In genomic region chr22:38032681-38033521, GRCh38 we compare ENCODE assay signal across 9 cellular contexts. TPM values are rescaled to one million over a fixed set of nuclear protein-coding genes. Genes with fewer than 3 reads are reported as not detected.
A peak's percentile ranks its signal among the peaks of the same experiment; 100 is the strongest.
DNase-seq lines count a peak whose midpoint lies in the region; ATAC-seq and TF ChIP-seq lines count a peak whose summit lies in the region.
"Had no signal": no experiment of that assay in that cellular context is flagged by ENCODE, and none has a peak within 500 bp of the region (broad histone marks: within the 10 kb centered on the region; RNA-seq: fewer than 3 reads in every experiment).

No MANE protein-coding gene starts in this region.

- H3K9me3 ChIP-seq in tibial nerve: no peaks in the 10 kb centered on the region

- no peak overlapping the region for H3K4me3 Mint-ChIP-seq in natural killer cell treated with Interleukin-12 subunit alpha and Interleukin-12 subunit beta and Interleukin-15 and Interleukin-18, amount 100 ng/mL, for 72 hours
- H3K4me3 Mint-ChIP-seq: activated T-cell treated with anti-CD3 and anti-CD28 coated beads, Interleukin-2, amount 50 U/mL, for 24 hours had no signal

- no peaks in the 10 kb centered on the region for H3K36me3 Mint-ChIP-seq in natural killer cell treated with Interleukin-12 subunit alpha and Interleukin-12 subunit beta and Interleukin-15 and Interleukin-18, amount 100 ng/mL, for 72 hours

- no peak overlapping the region for H3K4me3 ChIP-seq in tibial nerve

- ATAC-seq in natural killer cell treated with Interleukin-12 subunit alpha and Interleukin-12 subunit beta and Interleukin-15 and Interleukin-18, amount 100 ng/mL, for 72 hours: no peak

- WGBS in tibial nerve, 2 donors: 50 to 57% methylated on average over 13 to 18 of the region's 19 CpGs

- POLR2A ChIA-PET in HEK293T (lab: Yijun Ruan, JAX): interaction anchor here (0.9 to 1.0 kb wide), 2 partner anchors 79 to 228 kb away, joined by 3 to 5 read pairs; partner anchors contain the start of genes C22orf23 and POLR2F

- peak in 1 of 2 donors; percentile 17 for TF ChIP-seq POLR2A in tibial nerve (IDR thresholded peaks at IDR 0.05)

- TF ChIP-seq CTCF in tibial nerve (IDR thresholded peaks at IDR 0.05): no peak

- H3K4me1 Mint-ChIP-seq in natural killer cell treated with Interleukin-12 subunit alpha and Interleukin-12 subunit beta and Interleukin-15 and Interleukin-18, amount 100 ng/mL, for 72 hours (ENCODE audit: low read depth in 2 of 2): peaks cover 0 to 4% of the 10 kb centered on the region in 2 donors

- H3K36me3 ChIP-seq in tibial nerve: no peaks in the 10 kb centered on the region

- peaks cover 0 to 100% (median 67%) of the 10 kb centered on the region in 4 donors for H3K4me1 ChIP-seq in tibial nerve

- H3K27ac ChIP-seq in tibial nerve: peak overlapping the region; percentile 79 to 96 (median 86)

- TF ChIP-seq EP300 in tibial nerve (IDR thresholded peaks at IDR 0.05): peak in 1 of 2 donors; percentile 78

- CTCF ChIA-PET in HEK293T (lab: Yijun Ruan, JAX): interaction anchor here (0.6 to 2.9 kb wide), 4 partner anchors 19 to 372 kb away, joined by 3 to 10 read pairs (median 6); no protein-coding TSS in a partner anchor

- no peaks in the 10 kb centered on the region for H3K9me3 Mint-ChIP-seq in natural killer cell treated with Interleukin-12 subunit alpha and Interleukin-12 subunit beta and Interleukin-15 and Interleukin-18, amount 100 ng/mL, for 72 hours
- H3K9me3 Mint-ChIP-seq: activated T-cell treated with anti-CD3 and anti-CD28 coated beads, Interleukin-2, amount 50 U/mL, for 24 hours had no signal

- H3K27me3 ChIP-seq in tibial nerve: no peaks in the 10 kb centered on the region

- H3K27ac Mint-ChIP-seq in natural killer cell treated with Interleukin-12 subunit alpha and Interleukin-12 subunit beta and Interleukin-15 and Interleukin-18, amount 100 ng/mL, for 72 hours: no peak overlapping the region
- H3K27ac Mint-ChIP-seq: activated T-cell treated with anti-CD3 and anti-CD28 coated beads, Interleukin-2, amount 50 U/mL, for 24 hours had no signal

- H3K27me3 Mint-ChIP-seq in natural killer cell treated with Interleukin-12 subunit alpha and Interleukin-12 subunit beta and Interleukin-15 and Interleukin-18, amount 100 ng/mL, for 72 hours: no peaks in the 10 kb centered on the region
- H3K27me3 Mint-ChIP-seq: activated T-cell treated with anti-CD3 and anti-CD28 coated beads, Interleukin-2, amount 50 U/mL, for 24 hours had no signal

- DNase-seq in HEK293T (ENCODE audit: extremely low spot score) (no peak), SW480 (ENCODE audit: low spot score) (peak; percentile 11), glomerular visceral epithelial cell (ENCODE audit: extremely low spot score) (peak; percentile 69), tibial nerve (ENCODE audit: low spot score in 2 of 2) (peak; percentile 61 to 86), NAMALWA (ENCODE audit: low spot score) (no peak)
- no peak for DNase-seq in natural killer cell treated with Interleukin-12 subunit alpha and Interleukin-12 subunit beta and Interleukin-15 and Interleukin-18, amount 100 ng/mL, for 72 hours (ENCODE audit: low spot score)
- DNase-seq in activated CD4-positive, CD25-positive, alpha-beta regulatory T cell treated with anti-CD3 and anti-CD28 coated beads, Interleukin-2, amount 50 U/mL, for 72 hours: no peak
- DNase-seq: activated T-cell treated with anti-CD3 and anti-CD28 coated beads, Interleukin-2, amount 50 U/mL, for 24 hours; SHP77 had no signal

TF ChIP-seq in HEK293T, 16 proteins besides CTCF, POLR2A, EP300 and RAD21:
- TF ChIP-seq PKNOX1 (IDR thresholded peaks at IDR 0.05): peak; percentile 88
- 0 out of 2 replicates have a peak, but pooled peaks have one; percentile 53 for TF ChIP-seq LEF1 (IDR thresholded peaks at IDR 0.05; ENCODE audit: borderline replicate concordance)
- TF ChIP-seq TARDBP (IDR thresholded peaks at IDR 0.05): no peak

RNA-seq across cellular contexts. Expression of gene PICK1, which starts 24.3 kb away (rescaled TPM):
- 10 to 100 TPM; 32.1 to 49.8 (median 44.2) TPM for total RNA-seq in tibial nerve
- total RNA-seq in natural killer cell treated with Interleukin-12 subunit alpha and Interleukin-12 subunit beta and Interleukin-15 and Interleukin-18, amount 100 ng/mL, for 72 hours: 10 to 100 TPM; 14.8 to 18.8 TPM

RNA-seq across cellular contexts. Expression of gene SOX10, which starts 48.5 kb away (rescaled TPM):
- 10 to 100 TPM; 59.9 to 94.0 (median 84.2) TPM for total RNA-seq in tibial nerve
- not detected for total RNA-seq in natural killer cell treated with Interleukin-12 subunit alpha and Interleukin-12 subunit beta and Interleukin-15 and Interleukin-18, amount 100 ng/mL, for 72 hours

RNA-seq across cellular contexts. Expression of gene SLC16A8, which starts 51.1 kb away (rescaled TPM):
- 1 to 10 TPM in 3 of 4 donors, under 1 TPM in 1; 0.98 to 1.8 (median 1.4) TPM for total RNA-seq in tibial nerve
- total RNA-seq in natural killer cell treated with Interleukin-12 subunit alpha and Interleukin-12 subunit beta and Interleukin-15 and Interleukin-18, amount 100 ng/mL, for 72 hours: under 1 TPM in 1 of 2 donors, not detected in 1; 0.50 TPM

Comparison
In these comparisons a context has a peak if more than half of its experiments do, and no peak if none do; other contexts are left out.
1. DNase-seq: peak in SW480 (single experiment), glomerular visceral epithelial cell (single experiment) and tibial nerve (2 of 2); none in HEK293T (single experiment), NAMALWA (single experiment), natural killer cell treated with Interleukin-12 subunit alpha and Interleukin-12 subunit beta and Interleukin-15 and Interleukin-18, amount 100 ng/mL, for 72 hours (single experiment) and activated CD4-positive, CD25-positive, alpha-beta regulatory T cell treated with anti-CD3 and anti-CD28 coated beads, Interleukin-2, amount 50 U/mL, for 72 hours (single experiment).
2. RNA of gene SOX10, which starts 48.5 kb away (total RNA-seq): 59.9 to 94.0 TPM in tibial nerve; not detected in natural killer cell treated with Interleukin-12 subunit alpha and Interleukin-12 subunit beta and Interleukin-15 and Interleukin-18, amount 100 ng/mL, for 72 hours; every median in the first group is over 10 times any median in the second.